In genomic region chr19:57830071-57830602, GRCh38 we compare ENCODE assay signal across 8 cellular contexts. TPM values are rescaled to one million over a fixed set of nuclear protein-coding genes. Genes with fewer than 3 reads are reported as not detected.
A peak's percentile ranks its signal among the peaks of the same experiment; 100 is the strongest.
DNase-seq lines count a peak whose midpoint lies in the region; ATAC-seq, FAIRE-seq and TF ChIP-seq lines count a peak whose summit lies in the region.

ZNF587B (plus strand) TSS chr19:57830299; CDS start chr19:57830529, 230 bp downstream.

- H3K27ac ChIP-seq in right cardiac atrium (ENCODE audit: low read length), result peak within 1 kb of the TSS; percentile 95
- peak within 1 kb of the TSS in 1 of 4 donors; percentile 18 for H3K27ac ChIP-seq in pancreas

- in situ Hi-C loops in astrocyte of the cerebellum (cut with HindIII; ENCODE audit: low sequenced_read_pairs), result no loop called here

- peaks cover 0 to 5% (median 0%) of the 10 kb centered on the region in 3 donors for H3K36me3 ChIP-seq in pancreas

- TF ChIP-seq CTCF in astrocyte of the cerebellum (IDR thresholded peaks at IDR 0.05; ENCODE audit: low read depth, low read length, missing control alignments) (peak; percentile 48), pancreas (IDR thresholded peaks at IDR 0.05) (peak in 3 of 4 donors; percentile 11 to 19 (median 15))

- peak; percentile 44 for DNase-seq in Daoy (ENCODE audit: low read depth)
- DNase-seq in OCI-M1 (lab: John Stamatoyannopoulos, UW), result peak; percentile 64
- peak; percentile 44 for DNase-seq in astrocyte of the cerebellum (ENCODE audit: low read depth)
- peak; percentile 77 to 93 (median 91) for DNase-seq in right cardiac atrium
- peak in 4 of 6 donors; percentile 61 to 65 (median 64) for DNase-seq in pancreas

- H3K4me3 ChIP-seq in astrocyte of the cerebellum (ENCODE audit: low read depth, low read length), result peak within 1 kb of the TSS; percentile 50
- peak within 1 kb of the TSS; percentile 63 for H3K4me3 ChIP-seq in right cardiac atrium (ENCODE audit: low read length)
- H3K4me3 ChIP-seq in pancreas, result peak within 1 kb of the TSS in 2 of 4 donors; percentile 27 to 33

- WGBS in right cardiac atrium, result 22% methylated on average over 22 of the region's 22 CpGs
- WGBS in pancreas, 2 donors, result 50 to 54% methylated on average over 22 of the region's 22 CpGs

- H3K4me1 ChIP-seq in right cardiac atrium (ENCODE audit: control insufficient read depth, insufficient read depth, low read length) (no peaks in the 10 kb centered on the region), pancreas (no peaks in the 10 kb centered on the region)

- no peaks in the 10 kb centered on the region for H3K27me3 ChIP-seq in right cardiac atrium (ENCODE audit: control insufficient read depth, insufficient read depth)
- H3K27me3 ChIP-seq in pancreas, result no peaks in the 10 kb centered on the region

- no peaks in the 10 kb centered on the region for H3K9me3 ChIP-seq in right cardiac atrium (ENCODE audit: control insufficient read depth, low read length)
- H3K9me3 ChIP-seq in pancreas, result no peaks in the 10 kb centered on the region

- intact Hi-C loops in right cardiac atrium (cut with DNase I), result no loop called here
- intact Hi-C loops in pancreas (cut with DNase I), result no loop called here

- FAIRE-seq in pancreas (lab: Jason Lieb, UNC), result no peak

- ATAC-seq in right cardiac atrium (peak; percentile 91 to 92), pancreas (peak; percentile 68 to 90 (median 82)), GM18511 (IDR thresholded peaks at IDR 0.05; ENCODE audit: unreplicated experiment) (no peak), HG02759 (IDR thresholded peaks at IDR 0.05; ENCODE audit: unreplicated experiment) (no peak)
- no peak for ATAC-seq in activated CD4-positive, CD25-positive, alpha-beta regulatory T cell treated with anti-CD3 and anti-CD28 coated beads, Interleukin-2, amount 50 U/mL, for 24 hours

RNA-seq across cellular contexts. Expression of gene ZNF587B, which starts in this region (rescaled TPM):
- 14.9 and 16.9 TPM in 2 replicates for total RNA-seq in Daoy (2014; rRNA removed; shearing (Covaris generic))
- total RNA-seq in right cardiac atrium, result 1 to 10 TPM; 5.8 to 9.3 (median 6.6) TPM
- polyA plus RNA-seq in right cardiac atrium, result 4.3 TPM
- 10 to 100 TPM in 1 of 6 donors, 1 to 10 TPM in 5; 8.0 to 10.3 (median 9.0) TPM for total RNA-seq in pancreas
- 1 to 10 TPM; 4.4 to 8.4 TPM for polyA plus RNA-seq in pancreas

Comparison
In these comparisons a context has a peak if more than half of its experiments do, and no peak if none do; other contexts are left out.
1. ATAC-seq: peak in right cardiac atrium (2 of 2) and pancreas (4 of 4); none in GM18511 (single experiment), HG02759 (single experiment) and activated CD4-positive, CD25-positive, alpha-beta regulatory T cell treated with anti-CD3 and anti-CD28 coated beads, Interleukin-2, amount 50 U/mL, for 24 hours (0 of 2).
2. Peak in every context shown above with its lines, with median percentiles within 50 percentile points of each other: DNase-seq.